11 cellular contexts compared by ENCODE assay signal in genomic region chr10:71371750-71372166, GRCh38.
DNase-seq lines count a peak whose midpoint lies in the region; ATAC-seq and FAIRE-seq lines count a peak whose summit lies in the region.
"Had no signal": no experiment of that assay in that cellular context is flagged by ENCODE, and none has a peak within 500 bp of the region (broad histone marks: within the 10 kb centered on the region; RNA-seq: fewer than 3 reads in every experiment).

No MANE protein-coding gene starts in this region.

- DNase-seq in GM18507 (ENCODE audit: extremely low spot score, insufficient read length, low read depth) (no peak), NOMO-1 treated with DMSO at 0.1 percent for 48 hours (lab: John Stamatoyannopoulos, UW; ENCODE audit: unreplicated experiment) (peak; percentile 69), amygdala (lab: John Stamatoyannopoulos, UW) (no peak), DMS53 (lab: John Stamatoyannopoulos, UW) (no peak), NCI-H2107 treated with DMSO at 0.1 percent for 48 hours (lab: John Stamatoyannopoulos, UW; ENCODE audit: unreplicated experiment) (no peak)
- DNase-seq: H7; stimulated activated CD4-positive, alpha-beta T cell treated with anti-CD3 and anti-CD28 coated beads, Interleukin-2, amount 100 ng/mL, for 48 hours had no signal

- no peaks in the 10 kb centered on the region for H3K36me3 ChIP-seq in mucosa of rectum (ENCODE audit: control insufficient read depth in 2 of 2, insufficient read depth in 2 of 2, low read length in 2 of 2)

- peaks cover 7 to 11% of the 10 kb centered on the region in 2 donors for H3K4me1 ChIP-seq in mucosa of rectum (ENCODE audit: control insufficient read depth in 2 of 2, insufficient read depth in 2 of 2, low read length in 2 of 2)

- peak; percentile 83 for FAIRE-seq in GM18507 (lab: Jason Lieb, UNC)
- FAIRE-seq: urothelium cell line had no signal

- no peak overlapping the region for H3K4me3 ChIP-seq in mucosa of rectum (ENCODE audit: low read length in 2 of 2)

- peak overlapping the region; percentile 59 to 70 for H3K27ac ChIP-seq in mucosa of rectum (ENCODE audit: low read depth in 2 of 2, low read length in 2 of 2)

- H3K9ac ChIP-seq in mucosa of rectum (ENCODE audit: low read depth in 1 of 2, low read length in 2 of 2): no peak overlapping the region

- H3K27me3 ChIP-seq in mucosa of rectum (ENCODE audit: control insufficient read depth in 2 of 2, insufficient read depth in 2 of 2, low read length in 2 of 2): no peaks in the 10 kb centered on the region

- ATAC-seq in GM21825 (IDR thresholded peaks at IDR 0.05; ENCODE audit: unreplicated experiment): peak; percentile 51
- no peak for ATAC-seq in GM19467 (IDR thresholded peaks at IDR 0.05; ENCODE audit: unreplicated experiment)

- H3K9me3 ChIP-seq in mucosa of rectum (ENCODE audit: control insufficient read depth in 2 of 2, low read length in 2 of 2): no peaks in the 10 kb centered on the region
